ENCODE assay signal across 9 cellular contexts in the genomic region with DNA sequence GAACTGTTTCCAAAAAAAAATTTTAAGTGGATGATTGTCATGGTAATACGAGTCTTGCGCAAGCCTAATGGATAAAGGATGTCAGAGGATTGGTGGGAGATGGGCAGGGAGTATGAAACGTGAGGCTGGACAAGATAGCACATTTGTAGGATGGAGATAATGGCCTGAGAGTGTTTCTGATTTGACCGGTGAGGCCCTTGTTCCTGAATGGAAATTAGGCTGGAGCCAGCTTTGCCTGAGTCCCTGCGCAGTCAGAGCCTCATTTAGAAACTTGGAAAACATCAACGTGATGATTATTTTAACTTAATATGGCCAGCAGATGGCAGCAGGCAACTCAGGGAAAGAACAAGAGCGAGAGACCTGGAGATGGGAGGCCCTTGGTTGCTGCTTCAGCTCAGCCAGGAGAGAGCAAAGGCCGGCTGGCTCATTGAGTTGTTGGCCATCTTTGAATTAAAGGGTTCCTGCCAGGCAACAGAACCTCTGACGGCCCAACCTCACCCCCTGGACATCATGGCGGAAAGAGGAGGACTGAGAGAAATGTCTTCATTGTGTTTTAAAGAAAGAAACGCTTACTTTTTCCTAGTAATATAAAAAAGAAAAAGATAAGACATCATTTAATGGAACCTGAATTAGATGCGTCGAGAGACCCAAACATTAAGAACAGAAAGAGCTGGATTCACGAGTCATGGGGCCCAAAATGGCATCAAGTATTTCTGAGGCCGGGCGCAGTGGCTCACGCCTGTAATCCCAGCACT.
A peak's percentile ranks its signal among the peaks of the same experiment; 100 is the strongest.
DNase-seq lines count a peak whose midpoint lies in the region; ATAC-seq and TF ChIP-seq lines count a peak whose summit lies in the region.
"Had no signal": no experiment of that assay in that cellular context is flagged by ENCODE, and none has a peak within 500 bp of the region (broad histone marks: within the 10 kb centered on the region; RNA-seq: fewer than 3 reads in every experiment).

No MANE protein-coding gene starts in this region.

- H3K27me3 Mint-ChIP-seq in CD8-positive, alpha-beta T cell (ENCODE audit: low read depth): no peaks in the 10 kb centered on the region

- no peaks in the 10 kb centered on the region for H3K36me3 ChIP-seq in CD8-positive, alpha-beta T cell (ENCODE audit: insufficient read depth, low read length)

- no peak overlapping the region for H3K4me3 Mint-ChIP-seq in CD8-positive, alpha-beta T cell
- H3K4me3 Mint-ChIP-seq: T-helper 1 cell treated with Interleukin-12 subunit alpha and Interleukin-12 subunit beta and Interleukin-4 antibody, amounts not matched to agents 30 μg/mL and 1 μg/mL, for 36 hours had no signal

- POLR2A ChIA-PET in CD8-positive, alpha-beta T cell (lab: Charles Lee): no interaction called here

- CTCF ChIA-PET in CD8-positive, alpha-beta T cell (lab: Charles Lee): interaction anchor here (0.5 to 4.8 kb wide), 34 partner anchors 9 to 454 kb away, joined by 3 to 105 read pairs (median 4); a partner anchor contains a TSS

- H3K4me1 ChIP-seq in CD8-positive, alpha-beta T cell (ENCODE audit: insufficient read depth, low read length): no peaks in the 10 kb centered on the region

- no peak overlapping the region for H3K27ac ChIP-seq in CD8-positive, alpha-beta T cell (ENCODE audit: low read depth, low read length)

- H3K9me3 ChIP-seq in CD8-positive, alpha-beta T cell (ENCODE audit: low read length): no peaks in the 10 kb centered on the region

- intact Hi-C loops in CD8-positive, alpha-beta T cell (cut with DNase I, micrococcal nuclease): loop anchor here (1.0 to 5.0 kb wide), 6 partner anchors 79 to 453 kb away; a partner anchor contains a TSS

- peak; percentile 64 for TF ChIP-seq CTCF in CD8-positive, alpha-beta T cell (IDR thresholded peaks at IDR 0.05)
- TF ChIP-seq CTCF in epithelial cell of esophagus (IDR thresholded peaks at IDR 0.05; ENCODE audit: insufficient read depth, low read depth, low read length, missing control alignments): peak; percentile 65

- H3K4me1 Mint-ChIP-seq in CD8-positive, alpha-beta T cell (ENCODE audit: low read depth): peaks cover 4% of the 10 kb centered on the region

- no peak overlapping the region for H3K27ac Mint-ChIP-seq in CD8-positive, alpha-beta T cell
- H3K27ac Mint-ChIP-seq: T-helper 1 cell treated with Interleukin-12 subunit alpha and Interleukin-12 subunit beta and Interleukin-4 antibody, amounts not matched to agents 30 μg/mL and 1 μg/mL, for 36 hours had no signal

- H3K36me3 Mint-ChIP-seq in CD8-positive, alpha-beta T cell: no peaks in the 10 kb centered on the region

- no peaks in the 10 kb centered on the region for H3K27me3 ChIP-seq in CD8-positive, alpha-beta T cell (ENCODE audit: insufficient read depth, low read length)

- peak; percentile 72 for ATAC-seq in CD8-positive, alpha-beta T cell
- peak; percentile 89 for ATAC-seq in GM19455 (IDR thresholded peaks at IDR 0.05; ENCODE audit: unreplicated experiment)

- DNase-seq in CD8-positive, alpha-beta T cell: peak; percentile 4 to 65 (median 49)
- peak; percentile 78 for DNase-seq in HT1080 (ENCODE audit: low read depth)
- peak; percentile 39 to 76 for DNase-seq in NOMO-1 (lab: John Stamatoyannopoulos, UW; ENCODE audit: unreplicated experiment in 2 of 2)
- DNase-seq in activated CD8-positive, alpha-beta memory T cell treated with anti-CD3 and anti-CD28 coated beads for 48 hours (ENCODE audit: low read depth in 2 of 3, low spot score in 2 of 3): peak in 2 of 3 experiments; percentile 6 to 39
- DNase-seq in epithelial cell of esophagus (ENCODE audit: low read depth): peak; percentile 87
- peak; percentile 90 for DNase-seq in myocyte (ENCODE audit: low read depth)
- peak; percentile 10 to 23 for DNase-seq in stimulated activated CD8-positive, alpha-beta memory T cell treated with anti-CD3 and anti-CD28 coated beads, Interleukin-7, amount 100 ng/mL, for 4 hours (ENCODE audit: low read depth in 2 of 2)

- H3K9me3 Mint-ChIP-seq in CD8-positive, alpha-beta T cell: no peaks in the 10 kb centered on the region
- H3K9me3 Mint-ChIP-seq: T-helper 1 cell treated with Interleukin-12 subunit alpha and Interleukin-12 subunit beta and Interleukin-4 antibody, amounts not matched to agents 30 μg/mL and 1 μg/mL, for 36 hours had no signal

- no peak overlapping the region for H3K4me3 ChIP-seq in CD8-positive, alpha-beta T cell (ENCODE audit: low read depth, low read length)
- no peak overlapping the region for H3K4me3 ChIP-seq in epithelial cell of esophagus (ENCODE audit: low read length)

Comparison
In these comparisons a context has a peak if more than half of its experiments do, and no peak if none do; other contexts are left out.
1. DNase-seq: peak in every context shown above with its lines; median percentile 90 in myocyte; 87 in epithelial cell of esophagus; 78 in HT1080; 58 in NOMO-1; 49 in CD8-positive, alpha-beta T cell; 22 in activated CD8-positive, alpha-beta memory T cell treated with anti-CD3 and anti-CD28 coated beads for 48 hours; 16 in stimulated activated CD8-positive, alpha-beta memory T cell treated with anti-CD3 and anti-CD28 coated beads, Interleukin-7, amount 100 ng/mL, for 4 hours.